9 cellular contexts compared by ENCODE assay signal in the genomic region with DNA sequence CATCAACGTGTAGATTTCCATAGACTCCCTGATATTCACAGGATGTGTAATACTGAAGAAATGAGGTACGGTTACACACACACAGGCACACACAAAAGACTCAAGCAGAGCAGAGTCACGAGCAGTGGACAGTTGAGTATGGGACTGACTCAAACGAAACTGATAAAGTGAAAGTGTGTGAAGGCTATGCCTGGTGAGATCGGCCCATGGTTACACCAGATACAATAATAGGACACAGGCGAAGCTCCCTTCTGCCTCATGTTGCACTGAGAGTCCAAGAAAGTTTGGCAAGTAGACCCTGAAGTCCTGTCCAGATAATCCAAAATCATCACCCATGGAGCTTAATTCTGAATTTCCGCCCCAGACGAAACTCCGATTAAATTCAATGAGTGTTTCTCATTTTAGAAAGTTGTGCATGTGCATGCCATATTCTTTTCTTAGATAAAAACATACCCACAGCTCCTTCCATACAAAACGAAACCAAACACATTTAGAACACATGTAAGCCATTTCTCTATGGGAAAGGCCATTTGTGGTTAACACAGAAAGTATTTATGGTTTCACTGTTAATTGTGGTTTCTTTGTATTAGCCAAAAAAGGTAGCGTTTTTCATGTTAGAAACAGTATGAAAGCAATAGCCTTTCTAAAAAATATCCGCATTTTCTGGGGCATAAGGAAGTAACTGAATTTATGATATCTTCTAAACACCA.
A peak's percentile ranks its signal among the peaks of the same experiment; 100 is the strongest.
DNase-seq lines count a peak whose midpoint lies in the region; ATAC-seq and TF ChIP-seq lines count a peak whose summit lies in the region.
"Had no signal": no experiment of that assay in that cellular context is flagged by ENCODE, and none has a peak within 500 bp of the region (broad histone marks: within the 10 kb centered on the region; RNA-seq: fewer than 3 reads in every experiment).

No MANE protein-coding gene starts in this region.

- no peak for TF ChIP-seq CTCF in WTC11 (IDR thresholded peaks at IDR 0.05)

- peak; percentile 79 for DNase-seq in GM23248
- DNase-seq in MG63: peak; percentile 47
- peak; percentile 67 for DNase-seq in fibroblast of gingiva (ENCODE audit: low read depth)
- no peak for DNase-seq in naive thymus-derived CD4-positive, alpha-beta T cell
- no peak for DNase-seq in DMS 273 (lab: John Stamatoyannopoulos, UW; ENCODE audit: unreplicated experiment)
- no peak for DNase-seq in WTC11 (ENCODE audit: low spot score)
- no peak for DNase-seq in COR-L47 (lab: John Stamatoyannopoulos, UW)

- in situ Hi-C loops in GM23248 (cut with MboI): no loop called here

- peak overlapping the region; percentile 74 for H3K9ac ChIP-seq in GM23248

- H3K79me2 ChIP-seq in GM23248 (ENCODE audit: insufficient read depth): no peaks in the 10 kb centered on the region

- POLR2A ChIA-PET in naive thymus-derived CD4-positive, alpha-beta T cell (lab: Charles Lee): interaction anchor here (0.6 kb wide), 1 partner anchor 57 kb away, joined by 3 read pairs; no protein-coding TSS in a partner anchor
- POLR2A ChIA-PET in WTC11 (lab: Charles Lee): no interaction called here

- no peaks in the 10 kb centered on the region for H3F3A ChIP-seq in GM23248 (ENCODE audit: insufficient read depth)

- peak overlapping the region; percentile 96 for H3K4me2 ChIP-seq in GM23248 (ENCODE audit: unreplicated experiment)

- WGBS in GM23248 (ENCODE audit: low coverage in 1 of 2, low lambda C conversion rate in 2 of 2, missing lambda C conversion rate in 2 of 2), 2 experiments: 7 to 8% methylated on average over 12 of the region's 12 CpGs

- peak overlapping the region; percentile 79 for H3K4me3 ChIP-seq in GM23248
- H3K4me3 ChIP-seq in MG63: peak overlapping the region; percentile 39
- no peak overlapping the region for H3K4me3 ChIP-seq in naive thymus-derived CD4-positive, alpha-beta T cell (ENCODE audit: low read length)

- H3K27ac ChIP-seq in GM23248: peak overlapping the region; percentile 47
- H3K27ac ChIP-seq in naive thymus-derived CD4-positive, alpha-beta T cell (ENCODE audit: low read depth, low read length): no peak overlapping the region
- H3K27ac ChIP-seq: VCaP had no signal

- H3K36me3 ChIP-seq in GM23248 (ENCODE audit: low read depth) (no peaks in the 10 kb centered on the region), MG63 (no peaks in the 10 kb centered on the region)
- H3K36me3 ChIP-seq in naive thymus-derived CD4-positive, alpha-beta T cell (ENCODE audit: control insufficient read depth in 2 of 3, insufficient read depth in 3 of 3, low read length in 3 of 3): no peaks in the 10 kb centered on the region

- H3K4me1 ChIP-seq in GM23248 (ENCODE audit: insufficient read depth): peaks cover 8% of the 10 kb centered on the region; the same call in 1 of the 2 replicates
- H3K4me1 ChIP-seq in naive thymus-derived CD4-positive, alpha-beta T cell (ENCODE audit: control insufficient read depth in 2 of 2, insufficient read depth in 2 of 2, low read length in 2 of 2): peaks cover 0 to 3% of the 10 kb centered on the region in 2 donors

- H3K9me3 ChIP-seq in GM23248 (ENCODE audit: low read depth) (no peaks in the 10 kb centered on the region), MG63 (no peaks in the 10 kb centered on the region)
- no peaks in the 10 kb centered on the region for H3K9me3 ChIP-seq in naive thymus-derived CD4-positive, alpha-beta T cell (ENCODE audit: control insufficient read depth in 2 of 3, low read length in 3 of 3)

- peaks cover 0 to 1% (median 0%) of the 10 kb centered on the region in 11 donors for H3K9me3 Mint-ChIP-seq in naive thymus-derived CD4-positive, alpha-beta T cell
- H3K9me3 Mint-ChIP-seq in WTC11: no peaks in the 10 kb centered on the region

- peaks cover 18 to 37% (median 28%) of the 10 kb centered on the region in 5 donors for H3K27me3 Mint-ChIP-seq in naive thymus-derived CD4-positive, alpha-beta T cell
- no peaks in the 10 kb centered on the region for H3K27me3 Mint-ChIP-seq in WTC11 (ENCODE audit: low read depth)

- H3K4me3 Mint-ChIP-seq in naive thymus-derived CD4-positive, alpha-beta T cell: peak overlapping the region in 2 of 10 donors; percentile 4
- no peak overlapping the region for H3K4me3 Mint-ChIP-seq in WTC11

- H2AFZ ChIP-seq in GM23248: peak overlapping the region; percentile 92

- no peaks in the 10 kb centered on the region for H4K20me1 ChIP-seq in GM23248 (ENCODE audit: insufficient read depth)

- intact Hi-C loops in naive thymus-derived CD4-positive, alpha-beta T cell (cut with micrococcal nuclease): no loop called here

- H3K9me2 ChIP-seq in GM23248 (ENCODE audit: insufficient read depth): no peaks in the 10 kb centered on the region

- peaks cover 0 to 10% (median 7%) of the 10 kb centered on the region in 7 donors for H3K4me1 Mint-ChIP-seq in naive thymus-derived CD4-positive, alpha-beta T cell
- 0 out of 2 replicates have a peak, but pooled peaks cover 3% of the 10 kb centered on the region for H3K4me1 Mint-ChIP-seq in WTC11

- ATAC-seq in GM18499 (IDR thresholded peaks at IDR 0.05; ENCODE audit: insufficient read depth, unreplicated experiment) (peak; percentile 91), WTC11 (no peak)
- no peak for ATAC-seq in naive thymus-derived CD4-positive, alpha-beta T cell

- no peak overlapping the region for H3K27ac Mint-ChIP-seq in naive thymus-derived CD4-positive, alpha-beta T cell
- H3K27ac Mint-ChIP-seq in WTC11: no peak overlapping the region

- H3K27me3 ChIP-seq in GM23248 (replicated peaks; ENCODE audit: insufficient read depth) (no peaks in the 10 kb centered on the region), MG63 (no peaks in the 10 kb centered on the region)
- peaks cover 0 to 4% of the 10 kb centered on the region in 2 donors for H3K27me3 ChIP-seq in naive thymus-derived CD4-positive, alpha-beta T cell (ENCODE audit: control insufficient read depth in 2 of 2, insufficient read depth in 2 of 2, low read length in 2 of 2)

- CTCF ChIA-PET in naive thymus-derived CD4-positive, alpha-beta T cell (lab: Charles Lee): no interaction called here
- CTCF ChIA-PET in WTC11 (lab: Charles Lee): no interaction called here

- H3K36me3 Mint-ChIP-seq in naive thymus-derived CD4-positive, alpha-beta T cell: no peaks in the 10 kb centered on the region
- no peaks in the 10 kb centered on the region for H3K36me3 Mint-ChIP-seq in WTC11

TF ChIP-seq in WTC11, 78 proteins besides CTCF, POLR2A, EP300 and RAD21:
- no peak for TF ChIP-seq FOXJ3 (CRISPR knock-in tag; IDR thresholded peaks at IDR 0.05; ENCODE audit: borderline replicate concordance)
- TF ChIP-seq JAZF1 (CRISPR knock-in tag; IDR thresholded peaks at IDR 0.05): no peak
- TF ChIP-seq RORB (CRISPR knock-in tag; IDR thresholded peaks at IDR 0.05): no peak
- no peak for TF ChIP-seq CREM (CRISPR knock-in tag; IDR thresholded peaks at IDR 0.05)
- TF ChIP-seq, protein P1, sequence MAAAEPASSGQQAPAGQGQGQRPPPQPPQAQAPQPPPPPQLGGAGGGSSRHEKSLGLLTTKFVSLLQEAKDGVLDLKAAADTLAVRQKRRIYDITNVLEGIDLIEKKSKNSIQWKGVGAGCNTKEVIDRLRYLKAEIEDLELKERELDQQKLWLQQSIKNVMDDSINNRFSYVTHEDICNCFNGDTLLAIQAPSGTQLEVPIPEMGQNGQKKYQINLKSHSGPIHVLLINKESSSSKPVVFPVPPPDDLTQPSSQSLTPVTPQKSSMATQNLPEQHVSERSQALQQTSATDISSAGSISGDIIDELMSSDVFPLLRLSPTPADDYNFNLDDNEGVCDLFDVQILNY (CRISPR knock-in tag; IDR thresholded peaks at IDR 0.05): no peak
- no peak for TF ChIP-seq SMAD4 (CRISPR knock-in tag; IDR thresholded peaks at IDR 0.05)
- TF ChIP-seq NR1H2 (CRISPR knock-in tag; IDR thresholded peaks at IDR 0.05): no peak
- TF ChIP-seq TP53 (CRISPR knock-in tag; IDR thresholded peaks at IDR 0.05): no peak
- TF ChIP-seq KAT7 (CRISPR knock-in tag; IDR thresholded peaks at IDR 0.05; ENCODE audit: borderline replicate concordance): no peak
- TF ChIP-seq, protein P2, sequence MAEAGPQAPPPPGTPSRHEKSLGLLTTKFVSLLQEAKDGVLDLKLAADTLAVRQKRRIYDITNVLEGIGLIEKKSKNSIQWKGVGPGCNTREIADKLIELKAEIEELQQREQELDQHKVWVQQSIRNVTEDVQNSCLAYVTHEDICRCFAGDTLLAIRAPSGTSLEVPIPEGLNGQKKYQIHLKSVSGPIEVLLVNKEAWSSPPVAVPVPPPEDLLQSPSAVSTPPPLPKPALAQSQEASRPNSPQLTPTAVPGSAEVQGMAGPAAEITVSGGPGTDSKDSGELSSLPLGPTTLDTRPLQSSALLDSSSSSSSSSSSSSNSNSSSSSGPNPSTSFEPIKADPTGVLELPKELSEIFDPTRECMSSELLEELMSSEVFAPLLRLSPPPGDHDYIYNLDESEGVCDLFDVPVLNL (CRISPR knock-in tag; IDR thresholded peaks at IDR 0.05; ENCODE audit: borderline replicate concordance, low read depth): no peak
- TF ChIP-seq USF1 (CRISPR knock-in tag; IDR thresholded peaks at IDR 0.05): no peak
- no peak for TF ChIP-seq MYBL2 (CRISPR knock-in tag; IDR thresholded peaks at IDR 0.05)
- TF ChIP-seq ELF4 (CRISPR knock-in tag; IDR thresholded peaks at IDR 0.05; ENCODE audit: low read depth): no peak

Comparison
In these comparisons a context has a peak if more than half of its experiments do, and no peak if none do; other contexts are left out.
1. DNase-seq: peak in GM23248 (single experiment), MG63 (single experiment) and fibroblast of gingiva (single experiment); none in naive thymus-derived CD4-positive, alpha-beta T cell (0 of 9), DMS 273 (single experiment), WTC11 (single experiment) and COR-L47 (single experiment).